ENCODE assay signal across 22 cellular contexts in the genomic region with DNA sequence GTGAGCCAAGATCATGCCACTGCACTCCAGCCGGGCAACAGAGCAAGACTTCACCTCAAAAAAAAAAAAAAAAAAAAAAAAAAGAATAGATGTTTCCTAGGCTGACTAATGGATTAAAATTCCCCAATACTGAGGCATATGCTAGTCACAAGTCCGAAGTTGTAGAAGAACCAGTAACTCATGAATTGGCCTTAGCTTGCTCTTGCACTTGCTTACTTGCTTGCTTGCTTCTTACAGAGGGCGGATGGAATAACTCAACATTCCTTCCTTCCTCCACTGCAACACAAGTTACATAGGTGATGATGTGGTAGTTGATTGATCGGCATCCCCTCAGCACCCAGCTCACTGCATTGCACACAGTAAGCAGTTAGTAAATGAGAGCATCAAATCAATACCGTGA. TPM values are rescaled to one million over a fixed set of nuclear protein-coding genes. Genes with fewer than 3 reads are reported as not detected.
A peak's percentile ranks its signal among the peaks of the same experiment; 100 is the strongest.
DNase-seq lines count a peak whose midpoint lies in the region; ATAC-seq and FAIRE-seq lines count a peak whose summit lies in the region.
"Had no signal": no experiment of that assay in that cellular context is flagged by ENCODE, and none has a peak within 500 bp of the region (broad histone marks: within the 10 kb centered on the region; RNA-seq: fewer than 3 reads in every experiment).

No MANE protein-coding gene starts in this region.

- peaks cover 18% of the 10 kb centered on the region for H3K4me1 Mint-ChIP-seq in activated CD8-positive, alpha-beta memory T cell treated with anti-CD3 and anti-CD28 coated beads, Interleukin-2, amount 10 ng/mL, durations not matched to agents 7 days and 5 days

- H3K36me3 Mint-ChIP-seq in activated CD8-positive, alpha-beta memory T cell treated with anti-CD3 and anti-CD28 coated beads, Interleukin-2, amount 10 ng/mL, durations not matched to agents 7 days and 5 days = peaks cover 5% of the 10 kb centered on the region

- H3K27me3 Mint-ChIP-seq in activated CD8-positive, alpha-beta memory T cell treated with anti-CD3 and anti-CD28 coated beads, Interleukin-2, amount 10 ng/mL, durations not matched to agents 7 days and 5 days = peaks cover 2% of the 10 kb centered on the region
- H3K27me3 Mint-ChIP-seq: B cell, naive B cell, T-helper 17 cell had no signal

- FAIRE-seq in G401.6 (lab: Jason Lieb, UNC) = peak; percentile 95
- FAIRE-seq in RCC 7860 (lab: Jason Lieb, UNC) = no peak
- FAIRE-seq: islet of Langerhans had no signal

- H3K4me1 ChIP-seq in esophagus (ENCODE audit: control insufficient read depth in 2 of 2, insufficient read depth in 2 of 2, low read length in 1 of 2) = no peaks in the 10 kb centered on the region

- peak; percentile 26 for DNase-seq in RCC 7860 (ENCODE audit: low spot score)
- peak; percentile 18 for DNase-seq in renal cortical epithelial cell (ENCODE audit: low read depth)
- no peak for DNase-seq in activated gamma-delta T cell treated with Interleukin-2 at 50 U/mL for 16 hours
- DNase-seq in Kasumi-1 (lab: John Stamatoyannopoulos, UW) = no peak
- DNase-seq in DMS 273 treated with DMSO at 0.1 percent for 48 hours (lab: John Stamatoyannopoulos, UW) = no peak
- DNase-seq in activated CD8-positive, alpha-beta memory T cell treated with anti-CD3 and anti-CD28 coated beads, Interleukin-2, amount 10 ng/mL, durations not matched to agents 7 days and 5 days = no peak
- DNase-seq: activated CD4-positive, alpha-beta T cell treated with anti-CD3 and anti-CD28 coated beads, Interleukin-2, amount 50 U/mL, for 48 hours; activated naive CD4-positive, alpha-beta T cell; activated T-cell treated with anti-CD3 and anti-CD28 coated beads for 4 hours; amygdala; central memory CD4-positive, alpha-beta T cell; H9; naive B cell; NCI-H187 treated with DMSO at 0.1 percent for 48 hours; T-helper 17 cell had no signal

- H3K36me3 ChIP-seq in esophagus (ENCODE audit: control insufficient read depth in 2 of 2, insufficient read depth in 2 of 2, low read length in 1 of 2) = no peaks in the 10 kb centered on the region

- peak overlapping the region; percentile 57 to 81 for H3K27ac ChIP-seq in esophagus (ENCODE audit: low read depth in 2 of 2, low read length in 1 of 2)
- H3K27ac ChIP-seq: right lobe of liver had no signal

- H3K4me3 ChIP-seq in esophagus (ENCODE audit: low read depth in 1 of 2, low read length in 2 of 2) = peak overlapping the region in 1 of 2 donors; percentile 15
- H3K4me3 ChIP-seq: right lobe of liver had no signal

- WGBS in esophagus, 2 donors = 70 to 72% methylated on average over 5 of the region's 5 CpGs

- H3K27me3 ChIP-seq in esophagus (ENCODE audit: control insufficient read depth in 1 of 2, insufficient read depth in 2 of 2, low read length in 2 of 2) = no peaks in the 10 kb centered on the region
- H3K27me3 ChIP-seq: right lobe of liver had no signal

- no peaks in the 10 kb centered on the region for H3K9me3 ChIP-seq in esophagus (ENCODE audit: control insufficient read depth in 2 of 2, insufficient read depth in 1 of 2, low read depth in 1 of 2, low read length in 1 of 2)
- H3K9me3 ChIP-seq: right lobe of liver had no signal

- CTCF ChIA-PET in activated CD8-positive, alpha-beta memory T cell treated with anti-CD3 and anti-CD28 coated beads, Interleukin-2, amount 10 ng/mL, durations not matched to agents 7 days and 5 days (lab: Charles Lee) = interaction anchor here (0.7 to 1.3 kb wide), 2 partner anchors 31 to 512 kb away, joined by 3 read pairs; a partner anchor contains a TSS

- no peak overlapping the region for H3K4me3 Mint-ChIP-seq in activated CD8-positive, alpha-beta memory T cell treated with anti-CD3 and anti-CD28 coated beads, Interleukin-2, amount 10 ng/mL, durations not matched to agents 7 days and 5 days
- H3K4me3 Mint-ChIP-seq: H9; stimulated activated effector memory CD8-positive, alpha-beta T cell treated with anti-CD3 and anti-CD28 coated beads, Interleukin-12 subunit alpha, Interleukin-12 subunit beta, amount 100 ng/mL, for 72 hours; WTC11 had no signal

- no peak for ATAC-seq in activated CD8-positive, alpha-beta memory T cell treated with anti-CD3 and anti-CD28 coated beads, Interleukin-2, amount 10 ng/mL, durations not matched to agents 7 days and 5 days
- ATAC-seq: right lobe of liver; stimulated activated effector memory CD8-positive, alpha-beta T cell treated with anti-CD3 and anti-CD28 coated beads, Interleukin-12 subunit alpha, Interleukin-12 subunit beta, amount 100 ng/mL, for 72 hours; T-helper 17 cell; WTC11 had no signal

- no peak overlapping the region for H3K27ac Mint-ChIP-seq in activated CD8-positive, alpha-beta memory T cell treated with anti-CD3 and anti-CD28 coated beads, Interleukin-2, amount 10 ng/mL, durations not matched to agents 7 days and 5 days
- H3K27ac Mint-ChIP-seq: B cell; H9; stimulated activated effector memory CD8-positive, alpha-beta T cell treated with anti-CD3 and anti-CD28 coated beads, Interleukin-12 subunit alpha, Interleukin-12 subunit beta, amount 100 ng/mL, for 72 hours; WTC11 had no signal

- no peaks in the 10 kb centered on the region for H3K9me3 Mint-ChIP-seq in activated CD8-positive, alpha-beta memory T cell treated with anti-CD3 and anti-CD28 coated beads, Interleukin-2, amount 10 ng/mL, durations not matched to agents 7 days and 5 days (ENCODE audit: low read depth)
- H3K9me3 Mint-ChIP-seq: H9; naive B cell; stimulated activated effector memory CD8-positive, alpha-beta T cell treated with anti-CD3 and anti-CD28 coated beads, Interleukin-12 subunit alpha, Interleukin-12 subunit beta, amount 100 ng/mL, for 72 hours; WTC11 had no signal

RNA-seq across cellular contexts. Expression of a gene that starts 2.8 kb away (rescaled TPM):
- polyA plus RNA-seq in esophagus = 10 to 100 TPM; 14.1 to 26.7 TPM
- total RNA-seq in renal cortical epithelial cell = 16.0 and 20.5 TPM in 2 replicates
- 10 to 100 TPM; 51.0 to 51.8 TPM for total RNA-seq in activated CD8-positive, alpha-beta memory T cell treated with anti-CD3 and anti-CD28 coated beads, Interleukin-2, amount 10 ng/mL, durations not matched to agents 7 days and 5 days

RNA-seq across cellular contexts. Expression of a gene that starts 23.5 kb away (rescaled TPM):
- polyA plus RNA-seq in esophagus = 1,000 to 10,000 TPM; 1,189 to 4,054 TPM
- 0.35 and 0.60 TPM in 2 replicates for total RNA-seq in renal cortical epithelial cell
- total RNA-seq in activated CD8-positive, alpha-beta memory T cell treated with anti-CD3 and anti-CD28 coated beads, Interleukin-2, amount 10 ng/mL, durations not matched to agents 7 days and 5 days = 1 to 10 TPM; 1.0 to 1.3 TPM

RNA-seq across cellular contexts. Expression of a gene that starts 31.1 kb away (rescaled TPM):
- 1 to 10 TPM; 2.1 to 4.6 TPM for polyA plus RNA-seq in esophagus
- not detected in 2 replicates for total RNA-seq in renal cortical epithelial cell
- under 1 TPM in 1 of 2 experiments, not detected in 1; 0.59 TPM for total RNA-seq in activated CD8-positive, alpha-beta memory T cell treated with anti-CD3 and anti-CD28 coated beads, Interleukin-2, amount 10 ng/mL, durations not matched to agents 7 days and 5 days
- total RNA-seq: H9, right lobe of liver had no signal

Comparison
In these comparisons a context has a peak if more than half of its experiments do, and no peak if none do; other contexts are left out.
1. DNase-seq: peak in RCC 7860 (single experiment) and renal cortical epithelial cell (single experiment); none in activated gamma-delta T cell treated with Interleukin-2 at 50 U/mL for 16 hours (single experiment), Kasumi-1 (0 of 2), DMS 273 treated with DMSO at 0.1 percent for 48 hours (single experiment) and activated CD8-positive, alpha-beta memory T cell treated with anti-CD3 and anti-CD28 coated beads, Interleukin-2, amount 10 ng/mL, durations not matched to agents 7 days and 5 days (single experiment).